30 cellular contexts compared by ENCODE assay signal in the genomic region with DNA sequence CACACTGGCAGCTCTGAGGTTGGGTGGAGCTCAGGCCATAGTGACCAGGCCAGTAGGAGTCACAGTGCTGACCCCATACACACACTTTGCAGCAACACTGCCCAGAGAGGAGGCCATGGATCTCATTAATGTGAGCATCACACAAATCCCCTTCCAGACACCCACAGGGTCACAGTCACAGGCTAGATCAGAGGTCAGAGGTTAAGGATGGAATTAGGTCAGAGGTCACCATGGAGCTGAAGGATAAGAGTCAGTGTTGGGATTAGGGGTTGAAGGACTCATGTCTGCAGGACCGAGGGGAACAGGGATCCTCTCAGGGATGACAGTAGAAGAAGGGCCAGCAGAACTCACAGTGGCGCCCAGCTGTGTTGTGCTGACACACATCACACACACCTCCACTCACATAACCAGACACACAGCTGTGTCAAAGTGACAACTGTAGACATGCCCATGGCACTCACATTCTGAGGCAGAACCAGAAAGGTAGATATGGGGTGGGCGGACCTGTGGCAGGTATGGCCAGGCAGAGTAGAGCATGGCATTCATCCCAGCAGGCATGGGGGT. TPM values are rescaled to one million over a fixed set of nuclear protein-coding genes. Genes with fewer than 3 reads are reported as not detected.
"Had no signal": no experiment of that assay in that cellular context is flagged by ENCODE, and none has a peak within 500 bp of the region (broad histone marks: within the 10 kb centered on the region; RNA-seq: fewer than 3 reads in every experiment).

No MANE protein-coding gene starts in this region.

- H3K9me3 ChIP-seq: adrenal gland, body of pancreas, gastroesophageal sphincter, tibial nerve had no signal

- H3K27ac ChIP-seq: adrenal gland, body of pancreas, cardiac muscle cell, gastroesophageal sphincter, tibial nerve, VCaP had no signal

- H3K27ac Mint-ChIP-seq: activated naive CD8-positive, alpha-beta T cell treated with anti-CD3 and anti-CD28 coated beads for 36 hours; activated T-cell treated with anti-CD3 and anti-CD28 coated beads, Interleukin-2, amount 50 U/mL, for 72 hours; mesothelial cell of epicardium; stimulated activated naive B cell treated with anti-CD40 and anti-IgM and Interleukin-4, amounts not matched to agents 10 μg/mL and 1 μg/mL and 100 μg/mL, for 72 hours had no signal

- H3K36me3 Mint-ChIP-seq: mesothelial cell of epicardium; naive B cell; stimulated activated naive B cell treated with anti-CD40 and anti-IgM and Interleukin-4, amounts not matched to agents 10 μg/mL and 1 μg/mL and 100 μg/mL, for 72 hours had no signal

- H3K4me3 ChIP-seq: adrenal gland, body of pancreas, cardiac muscle cell, gastroesophageal sphincter, tibial nerve had no signal

- H3K4me3 Mint-ChIP-seq: activated naive CD8-positive, alpha-beta T cell treated with anti-CD3 and anti-CD28 coated beads for 36 hours; activated T-cell treated with anti-CD3 and anti-CD28 coated beads, Interleukin-2, amount 50 U/mL, for 72 hours; effector memory CD8-positive, alpha-beta T cell; mesothelial cell of epicardium; naive B cell; neural crest cell; stimulated activated naive B cell treated with anti-CD40 and anti-IgM and Interleukin-4, amounts not matched to agents 10 μg/mL and 1 μg/mL and 100 μg/mL, for 72 hours had no signal

- H3K27me3 ChIP-seq: adrenal gland, body of pancreas, cardiac muscle cell, gastroesophageal sphincter, tibial nerve had no signal

- H3K4me1 ChIP-seq: adrenal gland, body of pancreas, gastroesophageal sphincter, tibial nerve had no signal

- FAIRE-seq: keratinocyte, TTC549 had no signal

- ATAC-seq: activated T-cell treated with anti-CD3 and anti-CD28 coated beads, Interleukin-2, amount 50 U/mL, for 72 hours; body of pancreas; effector memory CD8-positive, alpha-beta T cell; gastroesophageal sphincter; left colon; stimulated activated naive B cell treated with anti-CD40 and anti-IgM and Interleukin-4, amounts not matched to agents 10 μg/mL and 1 μg/mL and 100 μg/mL, for 72 hours had no signal

- H3K27me3 Mint-ChIP-seq: activated naive CD8-positive, alpha-beta T cell treated with anti-CD3 and anti-CD28 coated beads for 36 hours; effector memory CD8-positive, alpha-beta T cell; naive B cell; stimulated activated naive B cell treated with anti-CD40 and anti-IgM and Interleukin-4, amounts not matched to agents 10 μg/mL and 1 μg/mL and 100 μg/mL, for 72 hours had no signal

- DNase-seq: activated CD4-positive, alpha-beta T cell treated with anti-CD3 and anti-CD28 coated beads for 4 hours; activated CD4-positive, alpha-beta T cell treated with anti-CD3 and anti-CD28 coated beads, Interleukin-2, amount 50 U/mL, for 4 hours; activated naive CD4-positive, alpha-beta T cell; activated naive CD8-positive, alpha-beta T cell treated with anti-CD3 and anti-CD28 coated beads for 36 hours; activated T-cell treated with anti-CD3 and anti-CD28 coated beads for 4 hours; activated T-cell treated with anti-CD3 and anti-CD28 coated beads, Interleukin-2, amount 50 U/mL, for 72 hours; adrenal gland; aorta; body of pancreas; cortex of kidney; effector memory CD8-positive, alpha-beta T cell; erythroblast; hippocampal formation; left colon; mammary epithelial cell; naive B cell; occipital lobe; stimulated activated CD4-positive, alpha-beta T cell treated with anti-CD3 and anti-CD28 coated beads, Interleukin-15, amount 100 ng/mL, for 24 hours; stimulated activated CD4-positive, alpha-beta T cell treated with anti-CD3 and anti-CD28 coated beads, Interleukin-2, amount 100 ng/mL, for 24 hours; stimulated activated naive B cell treated with anti-CD40 and anti-IgM and Interleukin-4, amounts not matched to agents 10 μg/mL and 1 μg/mL and 100 μg/mL, for 72 hours; T-helper 9 cell had no signal

- H3K36me3 ChIP-seq: adrenal gland, cardiac muscle cell, gastroesophageal sphincter, tibial nerve had no signal

- H3K4me1 Mint-ChIP-seq: mesothelial cell of epicardium had no signal

RNA-seq across cellular contexts. Expression of a gene that starts 20.6 kb away (rescaled TPM):
- total RNA-seq: activated naive CD8-positive, alpha-beta T cell treated with anti-CD3 and anti-CD28 coated beads for 36 hours; T-helper 1 cell treated with Interleukin-12 subunit alpha and Interleukin-12 subunit beta and Interleukin-4 antibody, amounts not matched to agents 30 ng/mL and 1 ng/mL, for 36 hours had no signal
